In the genomic region with DNA sequence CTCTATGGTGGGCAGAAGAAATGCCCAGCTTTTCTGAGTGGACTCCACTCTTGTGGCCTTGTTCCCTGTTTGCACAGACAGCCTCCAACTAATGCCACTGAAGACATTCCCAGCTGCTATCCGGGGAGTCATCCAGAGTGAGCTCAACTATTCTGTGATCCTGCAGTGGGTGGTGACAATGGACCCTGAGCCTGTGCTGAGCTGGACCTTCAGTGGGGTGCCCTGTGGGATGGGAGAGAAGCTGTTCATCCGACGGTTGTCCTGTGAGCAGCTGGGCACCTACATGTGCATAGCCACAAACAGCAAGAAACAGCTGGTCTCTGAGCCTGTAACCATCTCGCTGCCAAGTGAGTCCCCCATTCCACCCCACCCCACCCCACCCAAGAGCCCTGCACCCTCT, we compare ENCODE assay signal across 17 cellular contexts. TPM values are rescaled to one million over a fixed set of nuclear protein-coding genes. Genes with fewer than 3 reads are reported as not detected.
A peak's percentile ranks its signal among the peaks of the same experiment; 100 is the strongest.
DNase-seq lines count a peak whose midpoint lies in the region; ATAC-seq, FAIRE-seq and TF ChIP-seq lines count a peak whose summit lies in the region.
"Had no signal": no experiment of that assay in that cellular context is flagged by ENCODE, and none has a peak within 500 bp of the region (broad histone marks: within the 10 kb centered on the region; RNA-seq: fewer than 3 reads in every experiment).

No MANE protein-coding gene starts in this region.

- no peak overlapping the region for H3K56ac ChIP-seq in H1 (replicated peaks; ENCODE audit: insufficient read length, low read depth, low read length)

- H4K5ac ChIP-seq in H1 (ENCODE audit: insufficient read length, low read depth, low read length) = no peak overlapping the region

- no peak overlapping the region for H2AFZ ChIP-seq in H1 (ENCODE audit: low read length)
- H2AFZ ChIP-seq in neuronal stem cell (ENCODE audit: low read length) = no peak overlapping the region
- H2AFZ ChIP-seq: GM23338 had no signal

- no peak overlapping the region for H3K4ac ChIP-seq in H1 (replicated peaks; ENCODE audit: insufficient read length, low read depth, low read length)
- no peak overlapping the region for H3K4ac ChIP-seq in neuronal stem cell (ENCODE audit: low read length)

- H3K14ac ChIP-seq in H1 (ENCODE audit: insufficient read length) (no peak overlapping the region), neuronal stem cell (ENCODE audit: low read length) (peak overlapping the region; percentile 49)

- peaks cover 0 to 12% (median 6%) of the 10 kb centered on the region in 11 experiments; a peak in 9 of 22 replicates for H3K9me3 ChIP-seq in BLaER1 treated with 17β-estradiol and CSF1 and Interleukin-3, amounts not matched to agents 10 nM and 100 nM (replicated peaks in 1 of 11)
- H3K9me3 ChIP-seq in SJCRH30 (replicated peaks) (no peaks in the 10 kb centered on the region), H1 (ENCODE audit: insufficient read depth in 2 of 2, low read depth in 1 of 2, low read length in 1 of 2) (no peaks in the 10 kb centered on the region), neuronal stem cell (replicated peaks in 1 of 2; ENCODE audit: control insufficient read depth in 2 of 2, insufficient read depth in 1 of 2, low read depth in 1 of 2, low read length in 2 of 2) (peaks cover 0 to 2% of the 10 kb centered on the region in 2 donors)
- H3K9me3 ChIP-seq: BLaER1 had no signal

- H3K79me1 ChIP-seq in H1 (ENCODE audit: low read depth, low read length) (no peaks in the 10 kb centered on the region), neuronal stem cell (ENCODE audit: low read depth, low read length) (no peaks in the 10 kb centered on the region)

- no peaks in the 10 kb centered on the region for H3K27me3 ChIP-seq in BLaER1 treated with 17β-estradiol and CSF1 and Interleukin-3, amounts not matched to agents 10 nM and 100 nM
- H3K27me3 ChIP-seq in SJCRH30 (no peaks in the 10 kb centered on the region), H1 (replicated peaks in 1 of 4; ENCODE audit: control insufficient read depth in 3 of 4, extremely low read depth in 1 of 4, insufficient read depth in 3 of 4, low read length in 3 of 4) (no peaks in the 10 kb centered on the region; a peak in 1 of 7 replicates), neuronal stem cell (ENCODE audit: control insufficient read depth in 3 of 3, insufficient read depth in 3 of 3, low read depth in 1 of 3, low read length in 3 of 3) (no peaks in the 10 kb centered on the region)
- H3K27me3 ChIP-seq: BLaER1 had no signal

- no peak overlapping the region for H3K4me3 ChIP-seq in BLaER1 treated with 17β-estradiol and CSF1 and Interleukin-3, amounts not matched to agents 10 nM and 100 nM
- no peak overlapping the region for H3K4me3 ChIP-seq in SJCRH30
- no peak overlapping the region for H3K4me3 ChIP-seq in H1 (ENCODE audit: extremely low read depth in 1 of 4, insufficient read depth in 2 of 4, low read depth in 3 of 4, low read length in 4 of 4)
- no peak overlapping the region for H3K4me3 ChIP-seq in neuronal stem cell (ENCODE audit: low read length in 2 of 2)
- no peak overlapping the region for H3K4me3 ChIP-seq in lower leg skin (ENCODE audit: low read depth, poor library complexity, severe bottlenecking)
- H3K4me3 ChIP-seq: BLaER1, GM12878, GM23338 had no signal

- H3K79me2 ChIP-seq in H1 (ENCODE audit: control insufficient read depth in 1 of 2, insufficient read depth in 2 of 2, low read length in 2 of 2) = no peaks in the 10 kb centered on the region

- H2BK120ac ChIP-seq in H1 (replicated peaks; ENCODE audit: low read depth, low read length) (no peak overlapping the region), neuronal stem cell (ENCODE audit: low read depth, low read length) (no peak overlapping the region)

- H3K36me3 ChIP-seq in BLaER1 treated with 17β-estradiol and CSF1 and Interleukin-3, amounts not matched to agents 10 nM and 100 nM = no peaks in the 10 kb centered on the region
- no peaks in the 10 kb centered on the region for H3K36me3 ChIP-seq in SJCRH30
- no peaks in the 10 kb centered on the region for H3K36me3 ChIP-seq in H1 (ENCODE audit: control insufficient read depth in 2 of 4, insufficient read depth in 4 of 4, low read length in 3 of 4)
- H3K36me3 ChIP-seq in neuronal stem cell (replicated peaks in 1 of 2; ENCODE audit: control insufficient read depth in 2 of 2, insufficient read depth in 2 of 2, low read length in 2 of 2) = no peaks in the 10 kb centered on the region
- H3K36me3 ChIP-seq: BLaER1 had no signal

- no peaks in the 10 kb centered on the region for H4K20me1 ChIP-seq in BLaER1 treated with 17β-estradiol and CSF1 and Interleukin-3, amounts not matched to agents 10 nM and 100 nM
- H4K20me1 ChIP-seq in H1 (replicated peaks in 1 of 2; ENCODE audit: control insufficient read depth in 1 of 2, insufficient read depth in 2 of 2, low read length in 2 of 2) = no peaks in the 10 kb centered on the region
- H4K20me1 ChIP-seq: BLaER1 had no signal

- CTCF ChIA-PET in H1 (lab: Charles Lee; ENCODE audit: partially characterized antibody) = interaction anchor here (0.7 to 5.4 kb wide), 7 partner anchors 9 to 101 kb away, joined by 3 to 29 read pairs (median 4); no protein-coding TSS in a partner anchor

- no peak for TF ChIP-seq EP300 in H1 (IDR thresholded peaks at IDR 0.05; ENCODE audit: borderline replicate concordance in 1 of 2, low read depth in 2 of 2, low read length in 2 of 2)

- peak overlapping the region in 6 of 11 experiments; percentile 30 to 84 (median 64); a peak in 10 of 22 replicates for H3K4me2 ChIP-seq in BLaER1 treated with 17β-estradiol and CSF1 and Interleukin-3, amounts not matched to agents 10 nM and 100 nM
- H3K4me2 ChIP-seq in H1 (ENCODE audit: insufficient read depth in 1 of 2, low read depth in 2 of 2, low read length in 2 of 2) (no peak overlapping the region), neuronal stem cell (ENCODE audit: insufficient read depth, low read length, poor library complexity, severe bottlenecking) (no peak overlapping the region)
- H3K4me2 ChIP-seq: BLaER1, GM23338 had no signal

- TF ChIP-seq POLR2A in H1 (IDR thresholded peaks at IDR 0.05; ENCODE audit: control extremely low read depth in 1 of 2, low read depth in 2 of 2, low read length in 2 of 2) (no peak), lower leg skin (IDR thresholded peaks at IDR 0.05) (no peak)

- H2BK15ac ChIP-seq in H1 (ENCODE audit: low read length) (no peak overlapping the region), neuronal stem cell (ENCODE audit: low read length) (no peak overlapping the region)

- H2BK12ac ChIP-seq in H1 (ENCODE audit: low read depth, low read length) (peak overlapping the region; percentile 60; the same call in 1 of the 2 replicates), neuronal stem cell (ENCODE audit: low read length) (no peak overlapping the region)

- POLR2A ChIA-PET in H1 (lab: Charles Lee; ENCODE audit: partially characterized antibody) = no interaction called here

- 96% methylated on average over 4 of the region's 4 CpGs; no CpG with 5 or more reads in 1 of the 2 experiments for WGBS in H1 (ENCODE audit: extremely low coverage in 1 of 2, insufficient coverage in 1 of 2, insufficient read length in 1 of 2, insufficient replicate concordance in 2 of 2, low coverage in 1 of 2, low lambda C conversion rate in 2 of 2, missing lambda C conversion rate in 1 of 2), 2 experiments
- no CpG with 5 or more reads among the region's 4 CpGs for WGBS in neuronal stem cell (ENCODE audit: extremely low coverage in 2 of 2, insufficient read length in 2 of 2, insufficient replicate concordance in 1 of 2), 2 donors
- WGBS in lower leg skin, 2 donors = 91 to 95% methylated on average over 4 of the region's 4 CpGs

- H3K4me1 ChIP-seq in BLaER1 treated with 17β-estradiol and CSF1 and Interleukin-3, amounts not matched to agents 10 nM and 100 nM = peaks cover 0 to 27% (median 10%) of the 10 kb centered on the region in 10 experiments; a peak in 13 of 20 replicates
- H3K4me1 ChIP-seq in SJCRH30 (0 out of 2 replicates have a peak, but pooled peaks cover 4% of the 10 kb centered on the region), H1 (replicated peaks in 1 of 4; ENCODE audit: control insufficient read depth in 3 of 4, insufficient read depth in 4 of 4, low read length in 3 of 4) (no peaks in the 10 kb centered on the region), neuronal stem cell (ENCODE audit: control insufficient read depth in 2 of 2, insufficient read depth in 1 of 2, low read depth in 1 of 2, low read length in 2 of 2) (no peaks in the 10 kb centered on the region)
- H3K4me1 ChIP-seq: BLaER1 had no signal

- no peak for FAIRE-seq in H1 (lab: Jason Lieb, UNC)
- FAIRE-seq: GM12878 had no signal

- intact Hi-C loops in lower leg skin (cut with DNase I; ENCODE audit: low total_unique reads) (no loop called here), Right ventricle myocardium superior (cut with DNase I) (no loop called here)

- no peak overlapping the region for H4K8ac ChIP-seq in H1 (ENCODE audit: extremely low read depth, insufficient read depth, low read length)
- H4K8ac ChIP-seq in neuronal stem cell (ENCODE audit: low read depth, low read length) = no peak overlapping the region

- ATAC-seq in HG03095 (IDR thresholded peaks at IDR 0.05; ENCODE audit: unreplicated experiment) (no peak), Right ventricle myocardium superior (ENCODE audit: poor library complexity) (no peak)
- ATAC-seq: GM12878, GM23338 had no signal

- no peak overlapping the region for H2BK5ac ChIP-seq in H1 (ENCODE audit: low read depth, low read length)
- no peak overlapping the region for H2BK5ac ChIP-seq in neuronal stem cell (ENCODE audit: low read length)

- H2AK5ac ChIP-seq in H1 (ENCODE audit: low read depth, low read length) = no peak overlapping the region
- no peak overlapping the region for H2AK5ac ChIP-seq in neuronal stem cell (ENCODE audit: low read depth, low read length)

- H2BK20ac ChIP-seq in H1 (ENCODE audit: low read length) = no peak overlapping the region

- H3K23ac ChIP-seq in H1 (ENCODE audit: insufficient read length) (no peak overlapping the region), neuronal stem cell (ENCODE audit: low read depth, low read length, poor library complexity) (no peak overlapping the region)

- H4K91ac ChIP-seq in H1 (replicated peaks; ENCODE audit: insufficient read length, low read length) = no peak overlapping the region
- H4K91ac ChIP-seq in neuronal stem cell (ENCODE audit: low read depth, low read length, poor library complexity) = no peak overlapping the region

- H3K18ac ChIP-seq in H1 (ENCODE audit: extremely low read depth, low read length) (no peak overlapping the region), neuronal stem cell (ENCODE audit: low read length) (no peak overlapping the region)

- TF ChIP-seq RAD21 in H1 (IDR thresholded peaks at IDR 0.05 in 1 of 2, conservative IDR thresholded peaks at IDR 0.05 in 1 of 2; ENCODE audit: low read depth in 2 of 2, low read length in 2 of 2) = no peak

- TF ChIP-seq CTCF in H1 (IDR thresholded peaks at IDR 0.05; ENCODE audit: control extremely low read depth in 1 of 3, insufficient read depth in 1 of 3, low read depth in 1 of 3, low read length in 3 of 3) = no peak
- no peak for TF ChIP-seq CTCF in lower leg skin (IDR thresholded peaks at IDR 0.05)

- peak overlapping the region in 3 of 11 experiments; percentile 17 to 70 (median 39); a peak in 6 of 22 replicates for H3K27ac ChIP-seq in BLaER1 treated with 17β-estradiol and CSF1 and Interleukin-3, amounts not matched to agents 10 nM and 100 nM
- H3K27ac ChIP-seq in SJCRH30 (no peak overlapping the region), H1 (ENCODE audit: low read depth, low read length) (no peak overlapping the region), neuronal stem cell (replicated peaks; ENCODE audit: low read length) (no peak overlapping the region)
- H3K27ac ChIP-seq: BLaER1 had no signal

- DNase-seq in SJCRH30 (peak; percentile 23 to 34), H1 (ENCODE audit: low read depth in 1 of 2, low spot score in 2 of 2) (no peak), neuronal stem cell (ENCODE audit: low spot score) (no peak), lower leg skin (ENCODE audit: low spot score in 2 of 2) (no peak), SIG-M5 treated with dmso at 0.1 percent for 504 hours (lab: John Stamatoyannopoulos, UW; ENCODE audit: unreplicated experiment) (no peak), Right ventricle myocardium superior (no peak)
- DNase-seq: 8988T; CD4-positive, alpha-beta T cell; DMS79; H9 had no signal

- no peaks in the 10 kb centered on the region for H3K23me2 ChIP-seq in H1 (ENCODE audit: low read depth, low read length)

- H3K9ac ChIP-seq in BLaER1 treated with 17β-estradiol and CSF1 and Interleukin-3, amounts not matched to agents 10 nM and 100 nM = 0 out of 22 replicates have a peak overlapping the region, but pooled peaks of 1 of the 11 experiments have one; percentile 41
- H3K9ac ChIP-seq in H1 (replicated peaks in 1 of 4; ENCODE audit: extremely low read depth in 1 of 4, low read depth in 3 of 4, low read length in 3 of 4) (no peak overlapping the region), neuronal stem cell (ENCODE audit: low read depth, low read length, poor library complexity) (no peak overlapping the region)
- H3K9ac ChIP-seq: BLaER1 had no signal

RNA-seq across cellular contexts. Expression of a gene that starts 10.3 kb away (rescaled TPM):
- total RNA-seq in SJCRH30 (2014; rRNA removed; shearing (Covaris generic)) = not detected in 2 replicates
- total RNA-seq in H1 (2021; fragmentation: NEBNext Ultra II Directional; extraction: Animal tissue kit (Norgen Biotek cat#: 25700)) = not detected in 2 replicates
- not detected in 2 replicates for polyA plus RNA-seq in H1 (2011; rRNA removed)
- polyA plus RNA-seq in H1 (2011; cell fraction: cytosol; rRNA removed) = not detected
- polyA plus RNA-seq in H1 (2011; cell fraction: nucleus; rRNA removed) = not detected
- not detected in 4 replicates for polyA plus RNA-seq in H1 (2012, experiment 1 of 2)
- not detected for polyA plus RNA-seq in H1 (2012, experiment 2 of 2)
- polyA plus RNA-seq in H1 (2013, experiment 1 of 2) = not detected
- not detected for polyA plus RNA-seq in H1 (2013, experiment 2 of 2)
- polyA minus RNA-seq in H1 (2011; rRNA and poly(A)+ RNA removed) = not detected in 2 replicates
- polyA minus RNA-seq in H1 (2011; cell fraction: cytosol; rRNA and poly(A)+ RNA removed) = not detected
- not detected for polyA minus RNA-seq in H1 (2011; cell fraction: nucleus; rRNA and poly(A)+ RNA removed)
- not detected for polyA plus RNA-seq in neuronal stem cell (2013, experiment 1 of 2)
- polyA plus RNA-seq in neuronal stem cell (2013, experiment 2 of 2) = not detected
- total RNA-seq in lower leg skin (not detected), Right ventricle myocardium superior (not detected)
- total RNA-seq: CD4-positive, alpha-beta T cell; G401; GM12878; GM23338; H9; HT1080 had no signal
- polyA plus RNA-seq: GM12878, GM23338 had no signal

RNA-seq across cellular contexts. Expression of a gene that starts 20.1 kb away (rescaled TPM):
- total RNA-seq in SJCRH30 (2014; rRNA removed; shearing (Covaris generic)) = 42.2 and 45.4 TPM in 2 replicates
- total RNA-seq in H1 (2021; fragmentation: NEBNext Ultra II Directional; extraction: Animal tissue kit (Norgen Biotek cat#: 25700)) = 13.3 and 14.1 TPM in 2 replicates
- polyA plus RNA-seq in H1 (2011; rRNA removed) = 14.8 and 16.9 TPM in 2 replicates
- 14.8 TPM for polyA plus RNA-seq in H1 (2011; cell fraction: cytosol; rRNA removed)
- polyA plus RNA-seq in H1 (2011; cell fraction: nucleus; rRNA removed) = 25.2 TPM
- 10.3 to 14.0 TPM (median 11.6 TPM) in 4 replicates for polyA plus RNA-seq in H1 (2012, experiment 1 of 2)
- 6.8 TPM for polyA plus RNA-seq in H1 (2012, experiment 2 of 2)
- 12.7 TPM for polyA plus RNA-seq in H1 (2013, experiment 1 of 2)
- polyA plus RNA-seq in H1 (2013, experiment 2 of 2) = 13.7 TPM
- 22.1 and 22.5 TPM in 2 replicates for polyA minus RNA-seq in H1 (2011; rRNA and poly(A)+ RNA removed)
- 9.8 TPM for polyA minus RNA-seq in H1 (2011; cell fraction: cytosol; rRNA and poly(A)+ RNA removed)
- 27.4 TPM for polyA minus RNA-seq in H1 (2011; cell fraction: nucleus; rRNA and poly(A)+ RNA removed)
- polyA plus RNA-seq in neuronal stem cell (2013, experiment 1 of 2) = 5.7 TPM
- 5.3 TPM for polyA plus RNA-seq in neuronal stem cell (2013, experiment 2 of 2)
- total RNA-seq in lower leg skin (10 to 100 TPM in 3 of 4 donors, 1 to 10 TPM in 1; 9.9 to 14.3 (median 12.1) TPM), Right ventricle myocardium superior (32.1 TPM)

RNA-seq across cellular contexts. Expression of a gene that starts 47.7 kb away (rescaled TPM):
- total RNA-seq in SJCRH30 (2014; rRNA removed; shearing (Covaris generic)) = 2.4 and 2.5 TPM in 2 replicates
- total RNA-seq in H1 (2021; fragmentation: NEBNext Ultra II Directional; extraction: Animal tissue kit (Norgen Biotek cat#: 25700)) = 2.7 and 3.1 TPM in 2 replicates
- 3.4 and 4.0 TPM in 2 replicates for polyA plus RNA-seq in H1 (2011; rRNA removed)
- polyA plus RNA-seq in H1 (2011; cell fraction: cytosol; rRNA removed) = 2.4 TPM
- 10.2 TPM for polyA plus RNA-seq in H1 (2011; cell fraction: nucleus; rRNA removed)
- polyA plus RNA-seq in H1 (2012, experiment 1 of 2) = 2.8 to 5.3 TPM (median 3.6 TPM) in 4 replicates
- 1.6 TPM for polyA plus RNA-seq in H1 (2012, experiment 2 of 2)
- polyA plus RNA-seq in H1 (2013, experiment 1 of 2) = 1.9 TPM
- polyA plus RNA-seq in H1 (2013, experiment 2 of 2) = 1.6 TPM
- polyA minus RNA-seq in H1 (2011; rRNA and poly(A)+ RNA removed) = 1.5 and 4.7 TPM in 2 replicates
- 2.1 TPM for polyA minus RNA-seq in H1 (2011; cell fraction: cytosol; rRNA and poly(A)+ RNA removed)
- 3.5 TPM for polyA minus RNA-seq in H1 (2011; cell fraction: nucleus; rRNA and poly(A)+ RNA removed)
- 2.2 TPM for polyA plus RNA-seq in neuronal stem cell (2013, experiment 1 of 2)
- polyA plus RNA-seq in neuronal stem cell (2013, experiment 2 of 2) = 2.2 TPM
- total RNA-seq in lower leg skin (10 to 100 TPM in 1 of 4 donors, 1 to 10 TPM in 3; 5.4 to 10.2 (median 8.0) TPM), Right ventricle myocardium superior (3.9 TPM)

Comparison
In these comparisons a context has a peak if more than half of its experiments do, and no peak if none do; other contexts are left out.
1. H3K4me2 ChIP-seq: peak in BLaER1 treated with 17β-estradiol and CSF1 and Interleukin-3, amounts not matched to agents 10 nM and 100 nM (6 of 11); none in H1 (0 of 2) and neuronal stem cell (single experiment).
2. DNase-seq: peak in SJCRH30 (2 of 2); none in H1 (0 of 2), neuronal stem cell (single experiment), lower leg skin (0 of 2), SIG-M5 treated with dmso at 0.1 percent for 504 hours (single experiment) and Right ventricle myocardium superior (single experiment).